ENCODE assay signal across 12 cellular contexts in genomic region chr16:57358527-57359095, GRCh38. TPM values are rescaled to one million over a fixed set of nuclear protein-coding genes. Genes with fewer than 3 reads are reported as not detected.
DNase-seq lines count a peak whose midpoint lies in the region; ATAC-seq and TF ChIP-seq lines count a peak whose summit lies in the region.
"Had no signal": no experiment of that assay in that cellular context is flagged by ENCODE, and none has a peak within 500 bp of the region (broad histone marks: within the 10 kb centered on the region; RNA-seq: fewer than 3 reads in every experiment).

Gene CCL22, plus strand, starts transcription at chr16:57358783. Its CDS starts 34 bp downstream, at chr16:57358817.

- no peak for TF ChIP-seq CTCF in RWPE1 (conservative IDR thresholded peaks at IDR 0.05; ENCODE audit: low read depth)

- intact Hi-C loops in posterior vena cava (cut with DNase I) = no loop called here

- H3K27me3 Mint-ChIP-seq in activated CD8-positive, alpha-beta memory T cell treated with anti-CD3 and anti-CD28 coated beads, Interleukin-2, amount 10 ng/mL, durations not matched to agents 7 days and 5 days = peaks cover 8% of the 10 kb centered on the region

- H3K27ac ChIP-seq in RWPE1 = no peak within 1 kb of the TSS
- no peak within 1 kb of the TSS for H3K27ac ChIP-seq in SJCRH30

- H3K4me1 ChIP-seq in SJCRH30 = no peaks in the 10 kb centered on the region

- no peaks in the 10 kb centered on the region for H3K9me3 Mint-ChIP-seq in activated CD8-positive, alpha-beta memory T cell treated with anti-CD3 and anti-CD28 coated beads, Interleukin-2, amount 10 ng/mL, durations not matched to agents 7 days and 5 days (ENCODE audit: low read depth)

- POLR2A ChIA-PET in activated CD8-positive, alpha-beta memory T cell treated with anti-CD3 and anti-CD28 coated beads for 36 hours (lab: Charles Lee) = no interaction called here
- POLR2A ChIA-PET in RWPE1 (lab: Yijun Ruan, JAX; ENCODE audit: low non-redundant PET) = no interaction called here

- no peak for ATAC-seq in activated CD8-positive, alpha-beta memory T cell treated with anti-CD3 and anti-CD28 coated beads, Interleukin-2, amount 10 ng/mL, durations not matched to agents 7 days and 5 days
- ATAC-seq in GM21786 (IDR thresholded peaks at IDR 0.05; ENCODE audit: unreplicated experiment) = peak; percentile 52

- CTCF ChIA-PET in activated CD8-positive, alpha-beta memory T cell treated with anti-CD3 and anti-CD28 coated beads for 36 hours (lab: Charles Lee) = no interaction called here
- CTCF ChIA-PET in activated CD8-positive, alpha-beta memory T cell treated with anti-CD3 and anti-CD28 coated beads, Interleukin-2, amount 10 ng/mL, durations not matched to agents 7 days and 5 days (lab: Charles Lee) = no interaction called here
- CTCF ChIA-PET in RWPE1 (lab: Yijun Ruan, JAX) = no interaction called here

- H3K36me3 ChIP-seq in SJCRH30 = no peaks in the 10 kb centered on the region

- H3K36me3 Mint-ChIP-seq in activated CD8-positive, alpha-beta memory T cell treated with anti-CD3 and anti-CD28 coated beads, Interleukin-2, amount 10 ng/mL, durations not matched to agents 7 days and 5 days = no peaks in the 10 kb centered on the region

- H3K4me1 Mint-ChIP-seq in activated CD8-positive, alpha-beta memory T cell treated with anti-CD3 and anti-CD28 coated beads, Interleukin-2, amount 10 ng/mL, durations not matched to agents 7 days and 5 days = peaks cover 9% of the 10 kb centered on the region

- H3K27me3 ChIP-seq in SJCRH30 = peaks cover 5% of the 10 kb centered on the region; the same call in 1 of the 2 replicates

- H3K4me3 ChIP-seq in SJCRH30 = no peak within 1 kb of the TSS

- no peaks in the 10 kb centered on the region for H3K9me3 ChIP-seq in SJCRH30 (replicated peaks)

- no peak within 1 kb of the TSS for H3K4me3 Mint-ChIP-seq in activated CD8-positive, alpha-beta memory T cell treated with anti-CD3 and anti-CD28 coated beads, Interleukin-2, amount 10 ng/mL, durations not matched to agents 7 days and 5 days

- no peak for DNase-seq in activated CD8-positive, alpha-beta memory T cell treated with anti-CD3 and anti-CD28 coated beads, Interleukin-2, amount 10 ng/mL, durations not matched to agents 7 days and 5 days
- peak; percentile 31 for DNase-seq in RWPE1 (ENCODE audit: low spot score)
- DNase-seq in posterior vena cava (ENCODE audit: low spot score) = peak; percentile 29
- no peak for DNase-seq in SJCRH30
- DNase-seq in AG08395 (ENCODE audit: low spot score) = no peak
- DNase-seq in HK-2 (ENCODE audit: unreplicated experiment) = no peak
- DNase-seq: GOT3, NCI-H2029, retina, substantia nigra had no signal

- H3K27ac Mint-ChIP-seq in activated CD8-positive, alpha-beta memory T cell treated with anti-CD3 and anti-CD28 coated beads, Interleukin-2, amount 10 ng/mL, durations not matched to agents 7 days and 5 days = no peak within 1 kb of the TSS

RNA-seq across cellular contexts. Expression of gene CCL22, which starts in this region (rescaled TPM):
- 10 to 100 TPM; 45.5 to 46.8 TPM for total RNA-seq in activated CD8-positive, alpha-beta memory T cell treated with anti-CD3 and anti-CD28 coated beads for 36 hours
- 10 to 100 TPM in 1 of 2 experiments, not detected in 1; 10.0 TPM for total RNA-seq in activated CD8-positive, alpha-beta memory T cell treated with anti-CD3 and anti-CD28 coated beads, Interleukin-2, amount 10 ng/mL, durations not matched to agents 7 days and 5 days
- under 1 TPM; 0.19 to 0.46 TPM for total RNA-seq in posterior vena cava
- total RNA-seq in SJCRH30 (2014; rRNA removed; shearing (Covaris generic)) = not detected in 2 replicates

Comparison
In these comparisons a context has a peak if more than half of its experiments do, and no peak if none do; other contexts are left out.
1. RNA of gene CCL22 (total RNA-seq): 45.5 to 46.8 TPM in activated CD8-positive, alpha-beta memory T cell treated with anti-CD3 and anti-CD28 coated beads for 36 hours; 10.0 TPM in activated CD8-positive, alpha-beta memory T cell treated with anti-CD3 and anti-CD28 coated beads, Interleukin-2, amount 10 ng/mL, durations not matched to agents 7 days and 5 days, 0.19 to 0.46 TPM in posterior vena cava and not detected in SJCRH30; every median in the first group is over 4 times any median in the second.
2. Peak in DNase-seq in posterior vena cava; RNA of the gene not detected or under 1 TPM.